29 cellular contexts compared by ENCODE assay signal in the genomic region with DNA sequence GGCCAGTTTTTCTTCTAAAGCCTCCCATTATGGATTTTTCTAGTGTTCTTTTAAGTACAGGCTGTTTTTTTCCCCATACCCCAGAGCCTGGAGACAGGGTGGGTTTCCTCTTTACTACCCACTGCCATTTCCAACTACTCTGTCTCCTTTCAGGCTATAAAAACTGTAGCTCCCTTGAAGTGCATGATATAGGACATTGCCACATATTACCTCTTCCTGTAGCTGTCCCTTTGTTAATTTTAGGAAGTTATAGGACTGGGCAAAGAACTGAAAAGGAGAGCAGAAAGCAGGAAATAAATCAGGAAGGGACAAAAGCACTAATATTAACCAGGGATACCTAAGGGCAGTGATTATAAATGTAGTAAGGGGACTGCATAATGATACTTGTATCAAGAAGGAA. TPM values are rescaled to one million over a fixed set of nuclear protein-coding genes. Genes with fewer than 3 reads are reported as not detected.
"Had no signal": no experiment of that assay in that cellular context is flagged by ENCODE, and none has a peak within 500 bp of the region (broad histone marks: within the 10 kb centered on the region; RNA-seq: fewer than 3 reads in every experiment).

No MANE protein-coding gene starts in this region.

- H3K4me1 Mint-ChIP-seq: neural crest cell had no signal

- H3K27ac ChIP-seq: cardiac muscle cell, hepatocyte, suprapubic skin, tibial nerve had no signal

- H3K4me3 ChIP-seq: cardiac muscle cell, hepatocyte, suprapubic skin, tibial nerve had no signal

- H3K9me3 ChIP-seq: suprapubic skin, tibial nerve had no signal

- H3K9me3 Mint-ChIP-seq: activated naive CD8-positive, alpha-beta T cell treated with anti-CD3 and anti-CD28 coated beads for 36 hours; immature natural killer cell; naive thymus-derived CD4-positive, alpha-beta T cell; neural crest cell; stimulated activated effector memory CD8-positive, alpha-beta T cell treated with anti-CD3 and anti-CD28 coated beads, Interleukin-12 subunit alpha, Interleukin-12 subunit beta, amount 100 ng/mL, for 72 hours; stimulated activated naive CD8-positive, alpha-beta T cell treated with anti-CD3 and anti-CD28 coated beads, Interleukin-15, amount 100 ng/mL, for 72 hours had no signal

- DNase-seq: activated CD4-positive, alpha-beta T cell treated with anti-CD3 and anti-CD28 coated beads for 4 hours; activated CD4-positive, alpha-beta T cell treated with anti-CD3 and anti-CD28 coated beads, Interleukin-2, amount 50 U/mL, for 48 hours; activated CD4-positive, CD25-positive, alpha-beta regulatory T cell; activated naive CD4-positive, alpha-beta T cell treated with Interleukin-2 at 50 U/mL for 16 hours; activated naive CD8-positive, alpha-beta T cell treated with anti-CD3 and anti-CD28 coated beads for 36 hours; activated T-cell treated with anti-CD3 and anti-CD28 coated beads, Interleukin-2, amount 50 U/mL, for 48 hours; effector CD4-positive, alpha-beta T cell; erythroblast; foreskin melanocyte; glutamatergic neuron; immature natural killer cell; naive thymus-derived CD4-positive, alpha-beta T cell; small intestine; stimulated activated CD4-positive, alpha-beta T cell treated with anti-CD3 and anti-CD28 coated beads, Interleukin-2, amount 100 ng/mL, for 24 hours; stimulated activated naive CD8-positive, alpha-beta T cell treated with anti-CD3 and anti-CD28 coated beads, Interleukin-15, amount 100 ng/mL, for 72 hours; T1000 had no signal

- H3K4me3 Mint-ChIP-seq: activated naive CD8-positive, alpha-beta T cell treated with anti-CD3 and anti-CD28 coated beads for 36 hours; immature natural killer cell; naive thymus-derived CD4-positive, alpha-beta T cell; neural crest cell; stimulated activated effector memory CD8-positive, alpha-beta T cell treated with anti-CD3 and anti-CD28 coated beads, Interleukin-12 subunit alpha, Interleukin-12 subunit beta, amount 100 ng/mL, for 72 hours; stimulated activated naive CD8-positive, alpha-beta T cell treated with anti-CD3 and anti-CD28 coated beads, Interleukin-15, amount 100 ng/mL, for 72 hours had no signal

- H3K4me1 ChIP-seq: suprapubic skin had no signal

- H3K27ac Mint-ChIP-seq: activated naive CD8-positive, alpha-beta T cell treated with anti-CD3 and anti-CD28 coated beads for 36 hours; naive thymus-derived CD4-positive, alpha-beta T cell; stimulated activated effector memory CD8-positive, alpha-beta T cell treated with anti-CD3 and anti-CD28 coated beads, Interleukin-12 subunit alpha, Interleukin-12 subunit beta, amount 100 ng/mL, for 72 hours; stimulated activated naive CD8-positive, alpha-beta T cell treated with anti-CD3 and anti-CD28 coated beads, Interleukin-15, amount 100 ng/mL, for 72 hours had no signal

- H3K27me3 Mint-ChIP-seq: activated naive CD8-positive, alpha-beta T cell treated with anti-CD3 and anti-CD28 coated beads for 36 hours; naive thymus-derived CD4-positive, alpha-beta T cell; stimulated activated naive CD8-positive, alpha-beta T cell treated with anti-CD3 and anti-CD28 coated beads, Interleukin-15, amount 100 ng/mL, for 72 hours had no signal

- ATAC-seq: left lobe of liver; naive thymus-derived CD4-positive, alpha-beta T cell; stimulated activated effector memory CD8-positive, alpha-beta T cell treated with anti-CD3 and anti-CD28 coated beads, Interleukin-12 subunit alpha, Interleukin-12 subunit beta, amount 100 ng/mL, for 72 hours; stimulated activated naive CD8-positive, alpha-beta T cell treated with anti-CD3 and anti-CD28 coated beads, Interleukin-15, amount 100 ng/mL, for 72 hours had no signal

- H3K27me3 ChIP-seq: cardiac muscle cell, hepatocyte, suprapubic skin, tibial nerve had no signal

RNA-seq across cellular contexts. Expression of gene VIL1, which starts 54.1 kb away (rescaled TPM):
- total RNA-seq: activated naive CD8-positive, alpha-beta T cell treated with anti-CD3 and anti-CD28 coated beads for 36 hours; chondrocyte; kidney epithelial cell; lung microvascular endothelial cell; neural crest cell; osteoblast; posterior vena cava; sciatic nerve; tibial nerve had no signal
